9 cellular contexts compared by ENCODE assay signal in the genomic region with DNA sequence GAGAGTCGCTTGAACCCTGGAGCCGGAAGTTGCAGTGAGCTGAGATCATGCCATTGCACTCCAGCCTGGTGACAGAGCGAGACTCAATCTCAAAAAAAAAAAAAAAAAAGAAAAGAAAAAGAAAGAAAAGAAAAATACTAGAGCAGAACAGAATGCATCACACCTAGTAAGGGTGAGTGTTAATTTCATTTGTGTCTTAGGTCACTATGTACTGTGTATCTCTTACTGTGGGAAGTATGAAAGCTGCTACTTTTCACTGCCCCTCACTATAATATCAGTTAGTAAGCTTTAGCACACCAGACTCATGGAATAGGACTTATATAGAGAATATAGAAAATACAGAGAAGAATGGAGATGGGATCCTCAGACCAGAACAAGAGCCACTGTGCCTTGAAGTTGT. TPM values are rescaled to one million over a fixed set of nuclear protein-coding genes. Genes with fewer than 3 reads are reported as not detected.
A peak's percentile ranks its signal among the peaks of the same experiment; 100 is the strongest.
DNase-seq lines count a peak whose midpoint lies in the region; ATAC-seq and TF ChIP-seq lines count a peak whose summit lies in the region.
"Had no signal": no experiment of that assay in that cellular context is flagged by ENCODE, and none has a peak within 500 bp of the region (broad histone marks: within the 10 kb centered on the region; RNA-seq: fewer than 3 reads in every experiment).

No MANE protein-coding gene starts in this region.

- DNase-seq in stimulated activated naive CD8-positive, alpha-beta T cell treated with anti-CD3 and anti-CD28 coated beads, Interleukin-15, Interleukin-2, amounts not matched to agents 100 U/mL and 50 U/mL, for 24 hours: no peak
- no peak for DNase-seq in left lung
- no peak for DNase-seq in NCI-H524 (lab: John Stamatoyannopoulos, UW)
- no peak for DNase-seq in H9
- DNase-seq in GM19238 (ENCODE audit: insufficient read length, low spot score): no peak
- DNase-seq in NCI-H2227 treated with DMSO at 0.1 percent for 48 hours (lab: John Stamatoyannopoulos, UW): no peak

- H3K9me3 ChIP-seq in OCI-LY3 (ENCODE audit: insufficient read depth, low read length) (no peaks in the 10 kb centered on the region), left lung (no peaks in the 10 kb centered on the region), H9 (ENCODE audit: control insufficient read depth, low read depth, low read length) (no peaks in the 10 kb centered on the region)

- H3K4me3 ChIP-seq in OCI-LY3 (ENCODE audit: low read length) (peak overlapping the region; percentile 20), left lung (no peak overlapping the region)

- H3K4me2 ChIP-seq in OCI-LY3 (ENCODE audit: low read length) (peak overlapping the region; percentile 62), H9 (ENCODE audit: insufficient read depth, insufficient read length, low read length) (no peak overlapping the region)

- H3K9me3 Mint-ChIP-seq in stimulated activated naive CD8-positive, alpha-beta T cell treated with anti-CD3 and anti-CD28 coated beads, Interleukin-15, Interleukin-2, amounts not matched to agents 100 ng/mL and 50 ng/mL, for 24 hours: no peaks in the 10 kb centered on the region
- H3K9me3 Mint-ChIP-seq in H9: no peaks in the 10 kb centered on the region
- H3K9me3 Mint-ChIP-seq: activated CD4-positive, alpha-beta T cell treated with anti-CD3 and anti-CD28 coated beads, Interleukin-2, amount 10 ng/mL, durations not matched to agents 7 days and 5 days had no signal

- peak overlapping the region; percentile 13; the same call in 1 of the 2 replicates for H3K9ac ChIP-seq in OCI-LY3 (ENCODE audit: low read length)
- no peak overlapping the region for H3K9ac ChIP-seq in H9 (ENCODE audit: extremely low read depth, insufficient read length, low read length)

- no peak for ATAC-seq in stimulated activated naive CD8-positive, alpha-beta T cell treated with anti-CD3 and anti-CD28 coated beads, Interleukin-15, Interleukin-2, amounts not matched to agents 100 U/mL and 50 U/mL, for 24 hours
- no peak for ATAC-seq in left lung

- no peak overlapping the region for H3K4me3 Mint-ChIP-seq in stimulated activated naive CD8-positive, alpha-beta T cell treated with anti-CD3 and anti-CD28 coated beads, Interleukin-15, Interleukin-2, amounts not matched to agents 100 ng/mL and 50 ng/mL, for 24 hours
- H3K4me3 Mint-ChIP-seq in H9: no peak overlapping the region
- H3K4me3 Mint-ChIP-seq: activated CD4-positive, alpha-beta T cell treated with anti-CD3 and anti-CD28 coated beads, Interleukin-2, amount 10 ng/mL, durations not matched to agents 7 days and 5 days had no signal

- H3K4me1 ChIP-seq in OCI-LY3 (ENCODE audit: low read length) (peaks cover 8% of the 10 kb centered on the region), left lung (peaks cover 10 to 32% of the 10 kb centered on the region in 2 donors), H9 (ENCODE audit: insufficient read depth, low read length) (no peaks in the 10 kb centered on the region)

- no peaks in the 10 kb centered on the region for H3K79me1 ChIP-seq in H9 (ENCODE audit: insufficient read depth, low read depth, low read length, poor library complexity, severe bottlenecking)

- no peak for TF ChIP-seq CTCF in OCI-LY3 (IDR thresholded peaks at IDR 0.05; ENCODE audit: low read depth, low read length)
- TF ChIP-seq CTCF in left lung (IDR thresholded peaks at IDR 0.05): no peak
- no peak for TF ChIP-seq CTCF in H9 (conservative IDR thresholded peaks at IDR 0.05)

- H4K20me1 ChIP-seq in OCI-LY3 (ENCODE audit: insufficient read depth, low read length) (no peaks in the 10 kb centered on the region), H9 (ENCODE audit: control insufficient read depth, insufficient read depth, insufficient read length) (no peaks in the 10 kb centered on the region)

- H3K27me3 ChIP-seq in OCI-LY3 (ENCODE audit: low read depth, low read length): no peaks in the 10 kb centered on the region
- H3K27me3 ChIP-seq in left lung: no peaks in the 10 kb centered on the region
- H3K27me3 ChIP-seq in H9 (ENCODE audit: insufficient read depth, low read length): no peaks in the 10 kb centered on the region; the same call in 1 of the 2 replicates

- peaks cover 35% of the 10 kb centered on the region for H3K36me3 Mint-ChIP-seq in stimulated activated naive CD8-positive, alpha-beta T cell treated with anti-CD3 and anti-CD28 coated beads, Interleukin-15, Interleukin-2, amounts not matched to agents 100 ng/mL and 50 ng/mL, for 24 hours (ENCODE audit: low read depth)
- peaks cover 1 to 14% (median 11%) of the 10 kb centered on the region in 3 experiments; a peak in 4 of 7 replicates for H3K36me3 Mint-ChIP-seq in H9 (ENCODE audit: insufficient read depth in 1 of 3, low read depth in 3 of 3)

- no peak overlapping the region for H2BK5ac ChIP-seq in H9 (ENCODE audit: insufficient read length, low read length)

- no CpG with 5 or more reads among the region's 3 CpGs for WGBS in H9 (ENCODE audit: extremely low coverage, insufficient read length, low lambda C conversion rate)

- no peak overlapping the region for H2BK120ac ChIP-seq in H9 (ENCODE audit: low read depth, low read length, poor library complexity, severe bottlenecking)

- H3K4me1 Mint-ChIP-seq in stimulated activated naive CD8-positive, alpha-beta T cell treated with anti-CD3 and anti-CD28 coated beads, Interleukin-15, Interleukin-2, amounts not matched to agents 100 ng/mL and 50 ng/mL, for 24 hours (ENCODE audit: low read depth): peaks cover 22% of the 10 kb centered on the region
- peaks cover 9 to 10% of the 10 kb centered on the region in 2 experiments for H3K4me1 Mint-ChIP-seq in H9

- no peak overlapping the region for H3K4ac ChIP-seq in H9 (ENCODE audit: low read depth, low read length)

- no peaks in the 10 kb centered on the region for H3K23me2 ChIP-seq in H9 (ENCODE audit: insufficient read length, low read depth, low read length, poor library complexity, severe bottlenecking)

- no peak overlapping the region for H3K18ac ChIP-seq in H9 (ENCODE audit: insufficient read length, low read depth, low read length)

- no peaks in the 10 kb centered on the region for H3K36me3 ChIP-seq in OCI-LY3 (replicated peaks; ENCODE audit: low read depth, low read length)
- H3K36me3 ChIP-seq in left lung: peaks cover 0 to 44% of the 10 kb centered on the region in 2 donors

- H2AFZ ChIP-seq in OCI-LY3 (ENCODE audit: low read depth, low read length) (peak overlapping the region; percentile 64; the same call in 1 of the 2 replicates), H9 (ENCODE audit: low read length) (no peak overlapping the region)

- no peak overlapping the region for H3K14ac ChIP-seq in H9 (ENCODE audit: insufficient read depth, low read length)

- H4K91ac ChIP-seq in H9 (ENCODE audit: insufficient read length, low read depth, low read length): no peak overlapping the region

- H2BK20ac ChIP-seq in H9 (ENCODE audit: low read depth, low read length, poor library complexity, severe bottlenecking): no peak overlapping the region

- no peak overlapping the region for H2BK12ac ChIP-seq in H9 (ENCODE audit: insufficient read length, low read depth, low read length)

- no peak overlapping the region for H3K23ac ChIP-seq in H9 (ENCODE audit: insufficient read length, low read depth, low read length)

- no peak overlapping the region for H2BK15ac ChIP-seq in H9 (ENCODE audit: low read depth, low read length)

- H3K27ac ChIP-seq in OCI-LY3 (ENCODE audit: low read length): peak overlapping the region; percentile 29
- H3K27ac ChIP-seq in left lung: peak overlapping the region; percentile 29 to 76
- H3K27ac ChIP-seq in H9 (ENCODE audit: insufficient read length, low read depth, low read length): no peak overlapping the region

- no peak overlapping the region for H2AK5ac ChIP-seq in H9 (ENCODE audit: insufficient read length, low read length)

- no peak overlapping the region for H4K8ac ChIP-seq in H9 (replicated peaks; ENCODE audit: insufficient read length, low read depth, low read length)

- intact Hi-C loops in left lung (cut with DNase I): no loop called here

- no peak overlapping the region for H3T11ph ChIP-seq in H9 (ENCODE audit: low read length)

- no peak overlapping the region for H4K5ac ChIP-seq in H9 (ENCODE audit: insufficient read length, low read depth, low read length)

- no peaks in the 10 kb centered on the region for H3K79me2 ChIP-seq in OCI-LY3 (ENCODE audit: low read length)
- H3K79me2 ChIP-seq in H9 (ENCODE audit: insufficient read depth, low read length): no peaks in the 10 kb centered on the region

- no peaks in the 10 kb centered on the region for H3K27me3 Mint-ChIP-seq in stimulated activated naive CD8-positive, alpha-beta T cell treated with anti-CD3 and anti-CD28 coated beads, Interleukin-15, Interleukin-2, amounts not matched to agents 100 ng/mL and 50 ng/mL, for 24 hours
- H3K27me3 Mint-ChIP-seq in H9 (ENCODE audit: low read depth): no peaks in the 10 kb centered on the region
- H3K27me3 Mint-ChIP-seq: activated CD4-positive, alpha-beta T cell treated with anti-CD3 and anti-CD28 coated beads, Interleukin-2, amount 10 ng/mL, durations not matched to agents 7 days and 5 days had no signal

- peak overlapping the region; percentile 46 for H3K27ac Mint-ChIP-seq in stimulated activated naive CD8-positive, alpha-beta T cell treated with anti-CD3 and anti-CD28 coated beads, Interleukin-15, Interleukin-2, amounts not matched to agents 100 ng/mL and 50 ng/mL, for 24 hours
- peak overlapping the region in 1 of 3 experiments; percentile 87; a peak in 1 of 7 replicates for H3K27ac Mint-ChIP-seq in H9
- H3K27ac Mint-ChIP-seq: activated CD4-positive, alpha-beta T cell treated with anti-CD3 and anti-CD28 coated beads, Interleukin-2, amount 10 ng/mL, durations not matched to agents 7 days and 5 days had no signal

- no peak overlapping the region for H3K56ac ChIP-seq in H9 (ENCODE audit: insufficient read length, low read depth, low read length)

RNA-seq across cellular contexts. Expression of gene RASA2, which starts 45.9 kb away (rescaled TPM):
- total RNA-seq in left lung: 10 to 100 TPM; 17.2 to 23.3 TPM
- total RNA-seq in H9 (2021): 21.5 and 24.4 TPM in 2 replicates
